In genomic region chr10:19930936-19931859, GRCh38 we compare ENCODE assay signal across 9 cellular contexts.
A peak's percentile ranks its signal among the peaks of the same experiment; 100 is the strongest.
DNase-seq lines count a peak whose midpoint lies in the region; ATAC-seq and TF ChIP-seq lines count a peak whose summit lies in the region.
"Had no signal": no experiment of that assay in that cellular context is flagged by ENCODE, and none has a peak within 500 bp of the region (broad histone marks: within the 10 kb centered on the region; RNA-seq: fewer than 3 reads in every experiment).

No MANE protein-coding gene starts in this region.

- peaks cover 4% of the 10 kb centered on the region for H3K4me1 ChIP-seq in fibroblast of lung (ENCODE audit: control insufficient read depth, extremely low read depth, insufficient read depth, low read length)
- peaks cover 23% of the 10 kb centered on the region for H3K4me1 ChIP-seq in osteoblast (ENCODE audit: insufficient read depth, low read length)

- no peaks in the 10 kb centered on the region for H3K27me3 Mint-ChIP-seq in CD14-positive monocyte (ENCODE audit: low read depth in 3 of 3)
- no peaks in the 10 kb centered on the region for H3K27me3 Mint-ChIP-seq in activated T-cell treated with anti-CD3 and anti-CD28 coated beads, Interleukin-2, amount 50 U/mL, for 4 hours (ENCODE audit: low read depth)

- intact Hi-C loops in CD14-positive monocyte (cut with micrococcal nuclease) = no loop called here

- H3K9ac ChIP-seq in fibroblast of lung (ENCODE audit: insufficient read depth, low read length) = no peak overlapping the region
- H3K9ac ChIP-seq: KMS-11 had no signal

- H3K36me3 ChIP-seq in fibroblast of lung (ENCODE audit: control insufficient read depth, insufficient read depth, low read length) (no peaks in the 10 kb centered on the region), osteoblast (ENCODE audit: insufficient read depth, low read length) (no peaks in the 10 kb centered on the region)

- H3K4me2 ChIP-seq in fibroblast of lung (ENCODE audit: extremely low read depth, insufficient read depth, low read length) (no peak overlapping the region), osteoblast (ENCODE audit: insufficient read depth, low read length) (no peak overlapping the region)
- H3K4me2 ChIP-seq: KMS-11 had no signal

- H3K4me1 Mint-ChIP-seq in CD14-positive monocyte = peaks cover 29% of the 10 kb centered on the region
- H3K4me1 Mint-ChIP-seq in activated T-cell treated with anti-CD3 and anti-CD28 coated beads, Interleukin-2, amount 50 U/mL, for 4 hours (ENCODE audit: low read depth) = no peaks in the 10 kb centered on the region

- no peaks in the 10 kb centered on the region for H3K27me3 ChIP-seq in fibroblast of lung (ENCODE audit: control insufficient read depth, insufficient read depth, low read length)
- no peaks in the 10 kb centered on the region for H3K27me3 ChIP-seq in osteoblast (ENCODE audit: insufficient read depth, low read length)

- no peak overlapping the region for H3K27ac ChIP-seq in fibroblast of lung (ENCODE audit: insufficient read depth, low read length)
- no peak overlapping the region for H3K27ac ChIP-seq in osteoblast (ENCODE audit: low read depth, low read length)
- H3K27ac ChIP-seq: KMS-11 had no signal

- TF ChIP-seq CTCF in CD14-positive monocyte (IDR thresholded peaks at IDR 0.05) = no peak
- peak in 1 of 2 donors; percentile 22 for TF ChIP-seq CTCF in fibroblast of lung (conservative IDR thresholded peaks at IDR 0.05 in 1 of 2, IDR thresholded peaks at IDR 0.05 in 1 of 2; ENCODE audit: low read depth in 1 of 2, low read length in 2 of 2)
- no peak for TF ChIP-seq CTCF in osteoblast (IDR thresholded peaks at IDR 0.05; ENCODE audit: extremely low read depth, low read depth, low read length)

- no peaks in the 10 kb centered on the region for H3K79me2 ChIP-seq in fibroblast of lung (ENCODE audit: control insufficient read depth, insufficient read depth, low read length)
- H3K79me2 ChIP-seq in osteoblast (ENCODE audit: insufficient read depth, low read length) = no peaks in the 10 kb centered on the region

- ATAC-seq in GM19328 (IDR thresholded peaks at IDR 0.05; ENCODE audit: unreplicated experiment) (no peak), GM18520 (IDR thresholded peaks at IDR 0.05; ENCODE audit: unreplicated experiment) (no peak)
- no peak for ATAC-seq in activated T-cell treated with anti-CD3 and anti-CD28 coated beads, Interleukin-2, amount 50 U/mL, for 4 hours

- H3K9me3 ChIP-seq in fibroblast of lung (ENCODE audit: control insufficient read depth, insufficient read depth, low read depth, low read length) (no peaks in the 10 kb centered on the region), osteoblast (ENCODE audit: low read depth, low read length) (no peaks in the 10 kb centered on the region)

- H3K4me3 Mint-ChIP-seq in CD14-positive monocyte = no peak overlapping the region
- H3K4me3 Mint-ChIP-seq in activated T-cell treated with anti-CD3 and anti-CD28 coated beads, Interleukin-2, amount 50 U/mL, for 4 hours = no peak overlapping the region

- peak overlapping the region; percentile 44 to 83 (median 78) for H3K27ac Mint-ChIP-seq in CD14-positive monocyte

- peaks cover 20 to 49% of the 10 kb centered on the region in 2 donors for H3K36me3 Mint-ChIP-seq in CD14-positive monocyte
- no peaks in the 10 kb centered on the region for H3K36me3 Mint-ChIP-seq in activated T-cell treated with anti-CD3 and anti-CD28 coated beads, Interleukin-2, amount 50 U/mL, for 4 hours (ENCODE audit: insufficient read depth)

- no peak overlapping the region for H3K4me3 ChIP-seq in fibroblast of lung (replicated peaks in 1 of 4; ENCODE audit: control extremely low read depth in 1 of 4, insufficient read depth in 1 of 4, low read depth in 3 of 4, low read length in 4 of 4)
- H3K4me3 ChIP-seq in osteoblast (ENCODE audit: insufficient read depth, low read length) = no peak overlapping the region

- H4K20me1 ChIP-seq in fibroblast of lung (ENCODE audit: control insufficient read depth, extremely low read depth, insufficient read depth, low read length) (no peaks in the 10 kb centered on the region), osteoblast (ENCODE audit: insufficient read depth, low read length) (no peaks in the 10 kb centered on the region)

- H3K9me3 Mint-ChIP-seq in CD14-positive monocyte = peaks cover 0 to 5% (median 5%) of the 10 kb centered on the region in 7 donors
- peaks cover 4% of the 10 kb centered on the region for H3K9me3 Mint-ChIP-seq in activated T-cell treated with anti-CD3 and anti-CD28 coated beads, Interleukin-2, amount 50 U/mL, for 4 hours

- no peak for DNase-seq in CD14-positive monocyte (ENCODE audit: low spot score)
- DNase-seq in NCI-H82 (lab: John Stamatoyannopoulos, UW) = peak; percentile 82
- DNase-seq in fibroblast of lung (ENCODE audit: low read depth in 2 of 2) = peak; percentile 69 to 81
- DNase-seq in osteoblast (ENCODE audit: insufficient read length, low spot score, missing footprints) = peak; percentile 34
- DNase-seq in mucosa of gallbladder (ENCODE audit: low spot score) = no peak
- DNase-seq in activated T-cell treated with anti-CD3 and anti-CD28 coated beads, Interleukin-2, amount 50 U/mL, for 4 hours = no peak

- H2AFZ ChIP-seq in fibroblast of lung (ENCODE audit: low read length) (no peak overlapping the region), osteoblast (ENCODE audit: low read length) (no peak overlapping the region)

Comparison
In these comparisons a context has a peak if more than half of its experiments do, and no peak if none do; other contexts are left out.
1. DNase-seq: peak in NCI-H82 (single experiment), fibroblast of lung (2 of 2) and osteoblast (single experiment); none in CD14-positive monocyte (single experiment), mucosa of gallbladder (single experiment) and activated T-cell treated with anti-CD3 and anti-CD28 coated beads, Interleukin-2, amount 50 U/mL, for 4 hours (single experiment).